In genomic region chr11:32333335-32333991, GRCh38 we compare ENCODE assay signal across 8 cellular contexts.
DNase-seq lines count a peak whose midpoint lies in the region; ATAC-seq and TF ChIP-seq lines count a peak whose summit lies in the region.

No MANE protein-coding gene starts in this region.

- H3K27me3 Mint-ChIP-seq in central memory CD8-positive, alpha-beta T cell = peaks cover 74% of the 10 kb centered on the region

- no peak overlapping the region for H3K27ac Mint-ChIP-seq in central memory CD8-positive, alpha-beta T cell (ENCODE audit: low read depth)

- H3K36me3 Mint-ChIP-seq in central memory CD8-positive, alpha-beta T cell (ENCODE audit: insufficient read depth) = no peaks in the 10 kb centered on the region

- ATAC-seq in central memory CD8-positive, alpha-beta T cell (replicated peaks; ENCODE audit: extremely low read depth, poor library complexity, severe bottlenecking) = peak; percentile 14
- ATAC-seq in GM18502 (IDR thresholded peaks at IDR 0.05; ENCODE audit: poor library complexity, unreplicated experiment) (no peak), HG03378 (IDR thresholded peaks at IDR 0.05; ENCODE audit: unreplicated experiment) (no peak)

- peak overlapping the region in 1 of 21 experiments; percentile 29 for H3K27ac ChIP-seq in skin epidermis

- peak overlapping the region; percentile 20 to 45 (median 27) for H3K4me3 ChIP-seq in skin epidermis

- DNase-seq in SW480 (ENCODE audit: low spot score) (peak; percentile 16), inferior parietal cortex (ENCODE audit: extremely low spot score) (peak; percentile 70), OCI-M1 (lab: John Stamatoyannopoulos, UW) (no peak)
- no peak for DNase-seq in central memory CD8-positive, alpha-beta T cell (ENCODE audit: low spot score in 2 of 2)

- no peaks in the 10 kb centered on the region for H3K9me3 Mint-ChIP-seq in central memory CD8-positive, alpha-beta T cell

- H3K4me3 Mint-ChIP-seq in central memory CD8-positive, alpha-beta T cell = peak overlapping the region; percentile 67

- H3K4me1 Mint-ChIP-seq in central memory CD8-positive, alpha-beta T cell = peaks cover 19% of the 10 kb centered on the region

- TF ChIP-seq CTCF in GM12874 (IDR thresholded peaks at IDR 0.05; ENCODE audit: insufficient read depth, low read depth, low read length) = 0 out of 2 replicates have a peak, but pooled peaks have one; percentile 9

Comparison
In these comparisons a context has a peak if more than half of its experiments do, and no peak if none do; other contexts are left out.
1. DNase-seq: peak in SW480 (single experiment) and inferior parietal cortex (single experiment); none in central memory CD8-positive, alpha-beta T cell (0 of 2) and OCI-M1 (single experiment).